Comparison of ENCODE assay signal across 9 cellular contexts in the genomic region with DNA sequence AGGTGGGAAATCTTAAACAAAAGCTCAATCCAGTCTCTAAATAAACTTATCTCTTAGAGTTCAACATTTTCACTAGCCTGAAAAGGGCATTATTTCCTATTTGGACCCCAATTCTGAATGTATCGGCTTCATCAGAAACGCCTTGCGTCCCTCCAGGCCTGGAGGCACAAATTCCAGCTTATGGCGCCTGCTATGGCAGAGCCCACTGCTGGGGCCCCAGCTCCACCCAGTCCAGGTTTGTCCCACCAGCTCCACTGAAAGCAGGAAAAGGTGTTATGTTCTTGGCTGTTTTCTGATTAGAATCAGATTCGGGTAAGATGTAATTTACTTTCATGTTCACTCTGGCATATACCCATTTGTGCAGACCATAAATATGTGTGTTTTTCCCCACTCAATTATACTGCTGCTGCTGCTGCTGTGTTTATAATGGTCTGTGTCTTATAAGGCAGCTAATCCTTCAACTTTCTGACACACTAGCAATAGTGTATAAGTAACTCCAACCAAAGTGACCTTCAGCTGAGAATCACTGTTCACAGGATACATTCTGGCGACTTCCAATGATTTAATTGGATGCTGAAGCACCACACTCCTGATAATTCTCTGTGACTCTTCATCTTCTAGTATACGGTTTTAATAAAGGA. TPM values are rescaled to one million over a fixed set of nuclear protein-coding genes. Genes with fewer than 3 reads are reported as not detected.
DNase-seq lines count a peak whose midpoint lies in the region; ATAC-seq and TF ChIP-seq lines count a peak whose summit lies in the region.
"Had no signal": no experiment of that assay in that cellular context is flagged by ENCODE, and none has a peak within 500 bp of the region (broad histone marks: within the 10 kb centered on the region; RNA-seq: fewer than 3 reads in every experiment).

No MANE protein-coding gene starts in this region.

- WGBS in endodermal cell (ENCODE audit: insufficient coverage in 1 of 2, insufficient read length in 1 of 2), 2 experiments = 78 to 93% methylated on average over 1 to 6 of the region's 7 CpGs
- 73 to 77% (median 74%) methylated on average over 7 of the region's 7 CpGs for WGBS in psoas muscle, 3 donors

- H3K9me2 ChIP-seq in PC-3 (replicated peaks; ENCODE audit: low read length) = no peaks in the 10 kb centered on the region

- no peaks in the 10 kb centered on the region for H3F3A ChIP-seq in PC-3 (ENCODE audit: low read length, unreplicated experiment)

- H3K36me3 ChIP-seq in CD8-positive, alpha-beta memory T cell (ENCODE audit: insufficient read depth, low read length) = no peaks in the 10 kb centered on the region
- H3K36me3 ChIP-seq in PC-3 (ENCODE audit: low read depth, low read length) (no peaks in the 10 kb centered on the region), endodermal cell (ENCODE audit: control insufficient read depth, insufficient read depth, low read length) (peaks cover 3% of the 10 kb centered on the region), psoas muscle (ENCODE audit: insufficient read depth in 1 of 2, low read depth in 1 of 2) (peaks cover 8 to 28% of the 10 kb centered on the region in 2 donors)

- H2AFZ ChIP-seq in PC-3 (ENCODE audit: low read length) = no peak overlapping the region

- peaks cover 48% of the 10 kb centered on the region for H3K4me1 ChIP-seq in CD8-positive, alpha-beta memory T cell (ENCODE audit: insufficient read depth, low read length)
- peaks cover 44% of the 10 kb centered on the region for H3K4me1 ChIP-seq in PC-3 (ENCODE audit: insufficient read depth, low read length)
- no peaks in the 10 kb centered on the region for H3K4me1 ChIP-seq in endodermal cell (ENCODE audit: control insufficient read depth, insufficient read depth, low read length)
- peaks cover 54% of the 10 kb centered on the region for H3K4me1 ChIP-seq in psoas muscle

- no peaks in the 10 kb centered on the region for H3K9me3 Mint-ChIP-seq in CD8-positive, alpha-beta memory T cell
- no peaks in the 10 kb centered on the region for H3K9me3 Mint-ChIP-seq in endodermal cell

- peaks cover 0 to 2% of the 10 kb centered on the region in 2 donors for H3K27me3 Mint-ChIP-seq in CD8-positive, alpha-beta memory T cell
- peaks cover 2% of the 10 kb centered on the region for H3K27me3 Mint-ChIP-seq in endodermal cell (ENCODE audit: insufficient read depth)

- peak overlapping the region; percentile 91 for H3K4me2 ChIP-seq in PC-3 (ENCODE audit: low read length)

- no TSS peak for BruUV-seq in PC-3 (replicated peaks; lab: Mats Ljungman, UMichigan)

- no peaks in the 10 kb centered on the region for H3K27me3 ChIP-seq in CD8-positive, alpha-beta memory T cell (ENCODE audit: insufficient read depth, low read length, poor library complexity, severe bottlenecking)
- H3K27me3 ChIP-seq in PC-3 (ENCODE audit: low read length) (no peaks in the 10 kb centered on the region), endodermal cell (ENCODE audit: control insufficient read depth, insufficient read depth, low read length, poor library complexity, severe bottlenecking) (no peaks in the 10 kb centered on the region), psoas muscle (ENCODE audit: insufficient read depth in 3 of 3, low read length in 2 of 3) (peaks cover 0 to 2% (median 0%) of the 10 kb centered on the region in 3 donors)

- POLR2A ChIA-PET in CD8-positive, alpha-beta memory T cell (lab: Charles Lee) = no interaction called here
- POLR2A ChIA-PET in PC-3 (lab: Charles Lee; ENCODE audit: unreplicated experiment) = interaction anchor here (0.5 to 0.7 kb wide), 2 partner anchors 10 to 769 kb away, joined by 3 to 4 read pairs; no protein-coding TSS in a partner anchor

- TF ChIP-seq CTCF in PC-3 (conservative IDR thresholded peaks at IDR 0.05; ENCODE audit: low read depth, low read length) (no peak), endodermal cell (conservative IDR thresholded peaks at IDR 0.05) (no peak), psoas muscle (IDR thresholded peaks at IDR 0.05) (no peak)

- CTCF ChIA-PET in CD8-positive, alpha-beta memory T cell (lab: Charles Lee) = interaction anchor here (1.4 kb wide), 1 partner anchor 11 kb away, joined by 4 read pairs; no protein-coding TSS in a partner anchor
- CTCF ChIA-PET in PC-3 (lab: Charles Lee) = interaction anchor here (0.6 kb wide), 1 partner anchor 17 kb away, joined by 3 read pairs; no protein-coding TSS in a partner anchor

- H3K4me1 Mint-ChIP-seq in CD8-positive, alpha-beta memory T cell = peaks cover 44 to 49% (median 48%) of the 10 kb centered on the region in 3 donors
- H3K4me1 Mint-ChIP-seq in endodermal cell = peaks cover 44% of the 10 kb centered on the region

- H3K4me3 Mint-ChIP-seq in CD8-positive, alpha-beta memory T cell = peak overlapping the region in 4 of 7 donors; percentile 50 to 76 (median 61)
- H3K4me3 Mint-ChIP-seq in endodermal cell = peak overlapping the region; percentile 51

- peaks cover 0 to 9% (median 2%) of the 10 kb centered on the region in 3 donors for H3K36me3 Mint-ChIP-seq in CD8-positive, alpha-beta memory T cell
- H3K36me3 Mint-ChIP-seq in endodermal cell (ENCODE audit: low read depth) = peaks cover 16% of the 10 kb centered on the region

- H4K20me1 ChIP-seq in PC-3 (ENCODE audit: low read length) = peaks cover 27% of the 10 kb centered on the region

- ATAC-seq in PC-3 = no peak
- ATAC-seq in psoas muscle = no peak
- ATAC-seq in GM21786 (IDR thresholded peaks at IDR 0.05; ENCODE audit: unreplicated experiment) = no peak

- DNase-seq in CD8-positive, alpha-beta memory T cell = no peak
- DNase-seq in PC-3 (no peak), endodermal cell (no peak), psoas muscle (no peak), EL (no peak), SHP77 (lab: John Stamatoyannopoulos, UW) (no peak), COLO829 (ENCODE audit: low spot score) (no peak)
- DNase-seq: stimulated activated CD4-positive, alpha-beta T cell treated with anti-CD3 and anti-CD28 coated beads, Interleukin-12 subunit alpha, Interleukin-12 subunit beta, amount 100 ng/mL, for 4 hours had no signal

- H3K9ac ChIP-seq in PC-3 (ENCODE audit: low read length) = peak overlapping the region; percentile 47; the same call in 1 of the 2 replicates
- H3K9ac ChIP-seq in endodermal cell (ENCODE audit: extremely low read depth, low read length, poor library complexity, severe bottlenecking) = no peak overlapping the region

- H3K9me3 ChIP-seq in CD8-positive, alpha-beta memory T cell (ENCODE audit: low read length) = no peaks in the 10 kb centered on the region
- no peaks in the 10 kb centered on the region for H3K9me3 ChIP-seq in PC-3 (ENCODE audit: low read length)
- no peaks in the 10 kb centered on the region for H3K9me3 ChIP-seq in endodermal cell (ENCODE audit: control insufficient read depth, low read length)
- H3K9me3 ChIP-seq in psoas muscle = no peaks in the 10 kb centered on the region

- H3K27ac Mint-ChIP-seq in CD8-positive, alpha-beta memory T cell = peak overlapping the region in 3 of 8 donors; percentile 20 to 79 (median 41)
- no peak overlapping the region for H3K27ac Mint-ChIP-seq in endodermal cell

- peak overlapping the region; percentile 20 for H3K4me3 ChIP-seq in CD8-positive, alpha-beta memory T cell (ENCODE audit: low read length)
- H3K4me3 ChIP-seq in PC-3 (ENCODE audit: low read length) (peak overlapping the region; percentile 82), endodermal cell (ENCODE audit: low read length) (peak overlapping the region; percentile 73), psoas muscle (peak overlapping the region; percentile 64)

- intact Hi-C loops in PC-3 (cut with micrococcal nuclease) (loop anchor here (2.0 to 10.0 kb wide), 4 partner anchors 38 to 635 kb away; no protein-coding TSS in a partner anchor), psoas muscle (cut with DNase I) (loop anchor here (1.0 to 10.0 kb wide), 5 partner anchors 15 to 815 kb away; no protein-coding TSS in a partner anchor)

- peaks cover 95% of the 10 kb centered on the region for H3K79me2 ChIP-seq in PC-3 (ENCODE audit: low read length)

- H3K27ac ChIP-seq in CD8-positive, alpha-beta memory T cell (ENCODE audit: low read depth, low read length) = no peak overlapping the region
- no peak overlapping the region for H3K27ac ChIP-seq in PC-3 (ENCODE audit: low read length)
- no peak overlapping the region for H3K27ac ChIP-seq in endodermal cell (ENCODE audit: low read depth, low read length)
- no peak overlapping the region for H3K27ac ChIP-seq in psoas muscle

RNA-seq across cellular contexts. Expression of a gene that starts 6.4 kb away (rescaled TPM):
- 1 to 10 TPM; 1.7 to 2.1 TPM for total RNA-seq in CD8-positive, alpha-beta memory T cell
- polyA plus RNA-seq in CD8-positive, alpha-beta memory T cell = 2.3 TPM
- total RNA-seq in PC-3 (2014; rRNA removed) (5.6 and 7.5 TPM in 2 replicates), endodermal cell (10 to 100 TPM; 16.9 to 23.7 TPM), psoas muscle (10 to 100 TPM in 3 of 4 donors, 1 to 10 TPM in 1; 9.3 to 40.8 (median 27.1) TPM)
- 9.5 TPM for polyA plus RNA-seq in endodermal cell (2013, experiment 1 of 2)
- polyA plus RNA-seq in endodermal cell (2013, experiment 2 of 2) = 9.9 TPM
- 10 to 100 TPM; 13.0 to 31.7 (median 15.5) TPM for polyA plus RNA-seq in psoas muscle

Comparison
In these comparisons a context has a peak if more than half of its experiments do, and no peak if none do; other contexts are left out.
1. H3K4me3 ChIP-seq: peak in every context shown above with its lines; median percentile 82 in PC-3; 73 in endodermal cell; 64 in psoas muscle; 20 in CD8-positive, alpha-beta memory T cell.